ENCODE assay signal across 8 cellular contexts in the genomic region with DNA sequence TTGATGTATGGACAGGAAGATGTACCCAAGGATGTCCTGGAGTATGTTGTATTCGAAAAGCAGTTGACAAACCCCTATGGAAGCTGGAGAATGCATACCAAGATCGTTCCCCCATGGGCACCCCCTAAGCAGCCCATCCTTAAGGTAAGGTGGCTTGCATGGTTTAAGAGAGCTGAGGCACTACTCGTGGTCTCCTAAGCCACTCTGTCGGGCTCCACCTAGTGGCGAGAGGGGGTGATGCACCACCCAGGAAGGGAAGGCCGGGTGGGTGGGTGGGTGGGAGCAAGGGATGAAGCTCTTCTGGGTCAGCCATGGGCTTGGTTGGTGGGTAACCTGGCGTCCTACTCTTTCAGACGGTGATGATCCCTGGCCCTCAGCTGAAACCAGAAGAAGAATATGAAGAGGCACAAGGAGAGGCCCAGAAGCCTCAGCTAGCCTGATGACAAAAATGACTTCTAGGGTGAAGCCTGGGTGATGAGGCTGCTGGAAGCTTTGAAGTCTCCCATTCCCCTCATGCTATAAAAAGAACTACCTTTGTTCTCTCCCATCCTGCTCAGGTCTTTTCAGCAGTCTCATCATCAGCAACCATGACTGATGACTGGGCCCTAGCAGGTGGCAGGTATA. TPM values are rescaled to one million over a fixed set of nuclear protein-coding genes. Genes with fewer than 3 reads are reported as not detected.
DNase-seq lines count a peak whose midpoint lies in the region; ATAC-seq and TF ChIP-seq lines count a peak whose summit lies in the region.

No MANE protein-coding gene starts in this region.

- no peaks in the 10 kb centered on the region for H3K27me3 Mint-ChIP-seq in activated T-cell treated with anti-CD3 and anti-CD28 coated beads, Interleukin-2, amount 50 U/mL, for 72 hours (ENCODE audit: low read depth)

- peak; percentile 71 for ATAC-seq in PC-3
- ATAC-seq in activated T-cell treated with anti-CD3 and anti-CD28 coated beads, Interleukin-2, amount 50 U/mL, for 72 hours (replicated peaks in 1 of 2) = peak; percentile 72 to 84
- no peak for ATAC-seq in GM18873 (IDR thresholded peaks at IDR 0.05; ENCODE audit: low FRiP score, unreplicated experiment)

- H3K27ac ChIP-seq in PC-3 (ENCODE audit: low read length) (no peak overlapping the region), parathyroid adenoma (peak overlapping the region; percentile 97), uterus (no peak overlapping the region)

- POLR2A ChIA-PET in PC-3 (lab: Charles Lee; ENCODE audit: unreplicated experiment) = no interaction called here

- H3K79me2 ChIP-seq in PC-3 (ENCODE audit: low read length) (no peaks in the 10 kb centered on the region), parathyroid adenoma (no peaks in the 10 kb centered on the region)

- H3F3A ChIP-seq in PC-3 (ENCODE audit: low read length, unreplicated experiment) = no peaks in the 10 kb centered on the region

- H3K36me3 ChIP-seq in PC-3 (ENCODE audit: low read depth, low read length) (no peaks in the 10 kb centered on the region; the same call in 1 of the 2 replicates), parathyroid adenoma (ENCODE audit: control insufficient read depth, insufficient read depth, low read length) (no peaks in the 10 kb centered on the region), uterus (no peaks in the 10 kb centered on the region)

- CTCF ChIA-PET in PC-3 (lab: Charles Lee) = no interaction called here

- no peaks in the 10 kb centered on the region for H4K20me1 ChIP-seq in PC-3 (ENCODE audit: low read length)

- no peak for TF ChIP-seq POLR2A in uterus (IDR thresholded peaks at IDR 0.05)

- no peak overlapping the region for H3K4me3 Mint-ChIP-seq in activated T-cell treated with anti-CD3 and anti-CD28 coated beads, Interleukin-2, amount 50 U/mL, for 72 hours

- in situ Hi-C loops in GM13976 (cut with MboI; ENCODE audit: low sequenced_read_pairs, unreplicated experiment) = no loop called here

- no peaks in the 10 kb centered on the region for H3K9me3 Mint-ChIP-seq in activated T-cell treated with anti-CD3 and anti-CD28 coated beads, Interleukin-2, amount 50 U/mL, for 72 hours

- no peak overlapping the region for H3K4me2 ChIP-seq in PC-3 (ENCODE audit: low read length)
- H3K4me2 ChIP-seq in parathyroid adenoma (ENCODE audit: low read length) = no peak overlapping the region

- H3K9ac ChIP-seq in PC-3 (ENCODE audit: low read length) (no peak overlapping the region), parathyroid adenoma (no peak overlapping the region)

- H3K27me3 ChIP-seq in PC-3 (ENCODE audit: low read length) (no peaks in the 10 kb centered on the region), parathyroid adenoma (ENCODE audit: control insufficient read depth, insufficient read depth, low read length) (no peaks in the 10 kb centered on the region), uterus (no peaks in the 10 kb centered on the region)

- H3K4me3 ChIP-seq in PC-3 (ENCODE audit: low read length) (no peak overlapping the region), parathyroid adenoma (ENCODE audit: low read depth, low read length) (no peak overlapping the region), uterus (no peak overlapping the region)

- no peaks in the 10 kb centered on the region for H3K9me2 ChIP-seq in PC-3 (replicated peaks; ENCODE audit: low read length)

- H3K27ac Mint-ChIP-seq in activated T-cell treated with anti-CD3 and anti-CD28 coated beads, Interleukin-2, amount 50 U/mL, for 72 hours = no peak overlapping the region

- H2AFZ ChIP-seq in PC-3 (ENCODE audit: low read length) (no peak overlapping the region), parathyroid adenoma (no peak overlapping the region)

- no peaks in the 10 kb centered on the region for H3K9me3 ChIP-seq in PC-3 (ENCODE audit: low read length)
- no peaks in the 10 kb centered on the region for H3K9me3 ChIP-seq in parathyroid adenoma (ENCODE audit: control insufficient read depth, low read length)
- H3K9me3 ChIP-seq in uterus = no peaks in the 10 kb centered on the region

- BruUV-seq in PC-3 (replicated peaks; lab: Mats Ljungman, UMichigan) = no TSS peak

- peaks cover 11% of the 10 kb centered on the region; the same call in 1 of the 2 replicates for H3K4me1 ChIP-seq in PC-3 (ENCODE audit: insufficient read depth, low read length)
- H3K4me1 ChIP-seq in parathyroid adenoma = peaks cover 35% of the 10 kb centered on the region
- H3K4me1 ChIP-seq in uterus = no peaks in the 10 kb centered on the region

- intact Hi-C loops in PC-3 (cut with micrococcal nuclease) (no loop called here), uterus (cut with DNase I; ENCODE audit: low total_unique reads) (no loop called here)

- DNase-seq in AG08395 (ENCODE audit: low spot score) = peak; percentile 78
- DNase-seq in GM13976 (ENCODE audit: low spot score) = peak; percentile 83
- peak; percentile 61 for DNase-seq in PC-3
- DNase-seq in activated T-cell treated with anti-CD3 and anti-CD28 coated beads, Interleukin-2, amount 50 U/mL, for 72 hours = peak; percentile 79 to 80
- peak; percentile 13 for DNase-seq in fibroblast of the conjunctiva (ENCODE audit: low read depth)
- peak; percentile 47 to 57 for DNase-seq in uterus

- H3K36me3 Mint-ChIP-seq in activated T-cell treated with anti-CD3 and anti-CD28 coated beads, Interleukin-2, amount 50 U/mL, for 72 hours (ENCODE audit: insufficient read depth in 2 of 2) = peaks cover 0 to 13% of the 10 kb centered on the region in 2 donors

- H3K4me1 Mint-ChIP-seq in activated T-cell treated with anti-CD3 and anti-CD28 coated beads, Interleukin-2, amount 50 U/mL, for 72 hours (ENCODE audit: low read depth) = peaks cover 20% of the 10 kb centered on the region

- peak; percentile 72 for TF ChIP-seq CTCF in GM13976 (IDR thresholded peaks at IDR 0.05; ENCODE audit: borderline replicate concordance, control extremely low read depth, extremely low read depth, insufficient read depth, missing control alignments)
- peak; percentile 41 for TF ChIP-seq CTCF in PC-3 (conservative IDR thresholded peaks at IDR 0.05; ENCODE audit: low read depth, low read length)
- TF ChIP-seq CTCF in parathyroid adenoma (IDR thresholded peaks at IDR 0.05) = peak; percentile 32
- peak; percentile 24 to 84 (median 48) for TF ChIP-seq CTCF in uterus (IDR thresholded peaks at IDR 0.05)

RNA-seq across cellular contexts. Expression of a gene that starts 21.5 kb away (rescaled TPM):
- total RNA-seq in PC-3 (2014; rRNA removed) (not detected in 2 replicates), uterus (1 to 10 TPM in 1 of 4 donors, under 1 TPM in 2, not detected in 1; 0.12 to 5.3 (median 0.97) TPM)
- under 1 TPM; 0.09 to 0.60 TPM for total RNA-seq in activated T-cell treated with anti-CD3 and anti-CD28 coated beads, Interleukin-2, amount 50 U/mL, for 72 hours

RNA-seq across cellular contexts. Expression of a gene that starts 25.3 kb away (rescaled TPM):
- total RNA-seq in PC-3 (2014; rRNA removed) = 31.4 and 34.3 TPM in 2 replicates
- total RNA-seq in activated T-cell treated with anti-CD3 and anti-CD28 coated beads, Interleukin-2, amount 50 U/mL, for 72 hours = 10 to 100 TPM; 54.9 to 67.1 TPM
- 10 to 100 TPM in 3 of 4 donors, 1 to 10 TPM in 1; 6.7 to 32.3 (median 19.0) TPM for total RNA-seq in uterus

RNA-seq across cellular contexts. Expression of a gene that starts 29.4 kb away (rescaled TPM):
- 7.4 and 9.8 TPM in 2 replicates for total RNA-seq in PC-3 (2014; rRNA removed)
- total RNA-seq in activated T-cell treated with anti-CD3 and anti-CD28 coated beads, Interleukin-2, amount 50 U/mL, for 72 hours = 10 to 100 TPM; 35.7 to 44.7 TPM
- total RNA-seq in uterus = 10 to 100 TPM in 2 of 4 donors, 1 to 10 TPM in 2; 2.6 to 24.5 (median 14.6) TPM

Comparison
In these comparisons a context has a peak if more than half of its experiments do, and no peak if none do; other contexts are left out.
1. DNase-seq: peak in every context shown above with its lines; median percentile 83 in GM13976; 80 in activated T-cell treated with anti-CD3 and anti-CD28 coated beads, Interleukin-2, amount 50 U/mL, for 72 hours; 78 in AG08395; 61 in PC-3; 52 in uterus; 13 in fibroblast of the conjunctiva.